ENCODE assay signal across 8 cellular contexts in genomic region chr16:81737885-81738536, GRCh38. TPM values are rescaled to one million over a fixed set of nuclear protein-coding genes. Genes with fewer than 3 reads are reported as not detected.
DNase-seq lines count a peak whose midpoint lies in the region; ATAC-seq and TF ChIP-seq lines count a peak whose summit lies in the region.

No MANE protein-coding gene starts in this region.

- intact Hi-C loops in naive thymus-derived CD4-positive, alpha-beta T cell (cut with micrococcal nuclease), result loop anchor here (1.0 to 10.0 kb wide), 14 partner anchors 15 to 816 kb away; partner anchors contain the start of genes ATMIN (in 2 of the 2), C16orf46 (in 1 of the 2), CENPN (in 1 of the 2) and CMC2 (in 1 of the 2)

- peak overlapping the region; percentile 73 for H3K9ac ChIP-seq in OCI-LY3 (ENCODE audit: low read length)

- peaks cover 15% of the 10 kb centered on the region for H3K79me2 ChIP-seq in OCI-LY3 (ENCODE audit: low read length)

- peaks cover 0 to 2% (median 0%) of the 10 kb centered on the region in 5 donors for H3K27me3 Mint-ChIP-seq in naive thymus-derived CD4-positive, alpha-beta T cell

- peak overlapping the region; percentile 67 to 81 (median 76) for H3K4me3 Mint-ChIP-seq in naive thymus-derived CD4-positive, alpha-beta T cell

- no peak for TF ChIP-seq POLR2A in erythroblast (IDR thresholded peaks at IDR 0.05; ENCODE audit: low read length)

- H3K4me1 ChIP-seq in OCI-LY3 (ENCODE audit: low read length), result peaks cover 51% of the 10 kb centered on the region
- peaks cover 0 to 3% of the 10 kb centered on the region in 2 donors for H3K4me1 ChIP-seq in naive thymus-derived CD4-positive, alpha-beta T cell (ENCODE audit: control insufficient read depth in 2 of 2, insufficient read depth in 2 of 2, low read length in 2 of 2)

- peak overlapping the region; percentile 78 for H3K4me3 ChIP-seq in OCI-LY3 (ENCODE audit: low read length)
- H3K4me3 ChIP-seq in naive thymus-derived CD4-positive, alpha-beta T cell (ENCODE audit: low read length), result peak overlapping the region; percentile 28

- peak; percentile 46 for ATAC-seq in GM21447 (IDR thresholded peaks at IDR 0.05; ENCODE audit: unreplicated experiment)
- peak; percentile 95 for ATAC-seq in naive thymus-derived CD4-positive, alpha-beta T cell

- peak; percentile 86 for TF ChIP-seq CTCF in OCI-LY3 (IDR thresholded peaks at IDR 0.05; ENCODE audit: low read depth, low read length)

- DNase-seq in Caki2 (ENCODE audit: low read depth) (peak; percentile 78), HuH-7.5 (ENCODE audit: low spot score) (peak; percentile 85), activated T-cell treated with anti-CD3 and anti-CD28 coated beads for 24 hours (ENCODE audit: low read depth) (peak; percentile 80), erythroblast (lab: John Stamatoyannopoulos, UW) (peak; percentile 74 to 82)
- peak; percentile 69 to 88 (median 83) for DNase-seq in naive thymus-derived CD4-positive, alpha-beta T cell
- DNase-seq in stimulated activated CD8-positive, alpha-beta memory T cell treated with anti-CD3 and anti-CD28 coated beads, Interleukin-7, amount 100 ng/mL, for 48 hours (ENCODE audit: extremely low read depth in 1 of 2, low read depth in 1 of 2), result peak; percentile 57 to 74

- in situ Hi-C loops in Caki2 (cut with HindIII; ENCODE audit: low pct_unique_long_range_greater_than_20kb, low sequenced_read_pairs), result no loop called here

- no peaks in the 10 kb centered on the region for H4K20me1 ChIP-seq in OCI-LY3 (ENCODE audit: insufficient read depth, low read length)

- H3K9me3 ChIP-seq in OCI-LY3 (ENCODE audit: insufficient read depth, low read length), result no peaks in the 10 kb centered on the region
- H3K9me3 ChIP-seq in naive thymus-derived CD4-positive, alpha-beta T cell (ENCODE audit: control insufficient read depth in 2 of 3, low read length in 3 of 3), result no peaks in the 10 kb centered on the region

- H3K4me1 Mint-ChIP-seq in naive thymus-derived CD4-positive, alpha-beta T cell, result peaks cover 0 to 18% (median 5%) of the 10 kb centered on the region in 7 donors

- H3K4me2 ChIP-seq in OCI-LY3 (ENCODE audit: low read length), result peak overlapping the region; percentile 99

- H2AFZ ChIP-seq in OCI-LY3 (ENCODE audit: low read depth, low read length), result peak overlapping the region; percentile 86; the same call in 1 of the 2 replicates

- no peaks in the 10 kb centered on the region for H3K36me3 Mint-ChIP-seq in naive thymus-derived CD4-positive, alpha-beta T cell

- H3K27me3 ChIP-seq in OCI-LY3 (ENCODE audit: low read depth, low read length), result no peaks in the 10 kb centered on the region
- H3K27me3 ChIP-seq in naive thymus-derived CD4-positive, alpha-beta T cell (ENCODE audit: control insufficient read depth in 2 of 2, insufficient read depth in 2 of 2, low read length in 2 of 2), result no peaks in the 10 kb centered on the region

- peak overlapping the region in 6 of 9 donors; percentile 34 to 75 (median 42) for H3K27ac Mint-ChIP-seq in naive thymus-derived CD4-positive, alpha-beta T cell

- H3K27ac ChIP-seq in OCI-LY3 (ENCODE audit: low read length), result peak overlapping the region; percentile 97
- no peak overlapping the region for H3K27ac ChIP-seq in naive thymus-derived CD4-positive, alpha-beta T cell (ENCODE audit: low read depth, low read length)

- CTCF ChIA-PET in naive thymus-derived CD4-positive, alpha-beta T cell (lab: Charles Lee), result interaction anchor here (0.6 to 2.3 kb wide), 8 partner anchors 9 to 476 kb away, joined by 3 to 11 read pairs (median 4); no protein-coding TSS in a partner anchor

- POLR2A ChIA-PET in naive thymus-derived CD4-positive, alpha-beta T cell (lab: Charles Lee), result interaction anchor here (0.7 kb wide), 1 partner anchor 427 kb away, joined by 3 read pairs; no protein-coding TSS in a partner anchor

- H3K36me3 ChIP-seq in OCI-LY3 (replicated peaks; ENCODE audit: low read depth, low read length), result no peaks in the 10 kb centered on the region
- no peaks in the 10 kb centered on the region for H3K36me3 ChIP-seq in naive thymus-derived CD4-positive, alpha-beta T cell (ENCODE audit: control insufficient read depth in 2 of 3, insufficient read depth in 3 of 3, low read length in 3 of 3)

- H3K9me3 Mint-ChIP-seq in naive thymus-derived CD4-positive, alpha-beta T cell, result no peaks in the 10 kb centered on the region

RNA-seq across cellular contexts. Expression of gene PLCG2, which starts 41.1 kb away (rescaled TPM):
- 3.9 and 23.4 TPM in 2 replicates for total RNA-seq in Caki2 (2014; rRNA removed; shearing (Covaris generic); ENCODE audit: low replicate concordance)
- 10 to 100 TPM in 2 of 5 experiments, 1 to 10 TPM in 3; 1.4 to 85.8 (median 5.9) TPM for total RNA-seq in naive thymus-derived CD4-positive, alpha-beta T cell
- under 1 TPM; 0.07 to 0.33 TPM for polyA plus RNA-seq in naive thymus-derived CD4-positive, alpha-beta T cell
